In the genomic region with DNA sequence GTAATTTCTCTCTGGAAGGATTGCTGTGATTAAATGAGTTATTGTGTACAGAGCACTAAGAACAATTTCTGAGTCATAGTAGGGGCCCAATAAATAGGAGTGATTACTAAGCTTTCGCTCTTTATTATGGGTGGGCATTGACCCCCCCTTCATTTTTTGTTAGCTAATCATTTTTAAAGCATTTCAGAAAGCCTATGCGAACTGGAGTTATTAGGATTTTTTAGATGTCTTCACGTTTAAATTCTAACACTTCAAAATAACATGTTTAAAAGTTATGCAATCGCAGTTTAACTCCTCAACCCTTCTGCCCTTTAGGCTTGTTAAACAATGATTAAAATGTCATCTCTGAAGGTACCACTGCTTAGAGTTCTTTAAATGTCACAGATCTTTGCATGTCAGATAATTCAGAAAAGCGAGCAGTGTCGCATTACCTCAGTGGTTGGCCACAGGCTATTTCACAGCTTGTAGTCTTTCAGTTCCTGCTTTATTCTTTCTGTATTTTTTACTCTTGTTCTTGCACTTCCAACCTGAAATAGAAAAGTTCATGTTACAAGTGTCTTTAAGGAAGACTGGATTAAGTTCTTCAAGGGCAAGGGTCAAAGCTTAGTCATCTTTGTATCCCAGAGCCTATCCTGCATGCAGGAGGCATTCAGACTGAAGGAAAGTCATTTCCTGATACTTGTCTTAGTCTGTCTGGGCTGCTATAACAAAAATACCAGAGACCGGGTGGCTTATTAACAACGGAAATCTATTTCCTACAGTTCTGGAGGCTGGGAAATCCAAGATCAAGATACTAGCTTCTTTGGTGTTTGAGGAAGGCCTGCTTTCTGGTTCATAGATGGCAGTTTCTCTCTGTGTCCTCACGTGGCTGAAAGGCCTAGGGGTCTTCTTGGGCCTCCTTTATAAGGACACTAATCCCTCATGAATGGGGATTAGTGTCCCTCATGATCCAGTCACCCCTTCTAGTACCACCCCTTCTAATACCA, we compare ENCODE assay signal across 7 cellular contexts.
A peak's percentile ranks its signal among the peaks of the same experiment; 100 is the strongest.
DNase-seq lines count a peak whose midpoint lies in the region; ATAC-seq and TF ChIP-seq lines count a peak whose summit lies in the region.

No MANE protein-coding gene starts in this region.

- H3K4me3 Mint-ChIP-seq in immature natural killer cell, result peak overlapping the region; percentile 70 to 85 (median 76)
- H3K4me3 Mint-ChIP-seq in T-helper 2 cell treated with Interferon-gamma antibody and Interleukin-4, amounts not matched to agents 5 μg/mL and 100 μg/mL, for 36 hours, result no peak overlapping the region

- peaks cover 37% of the 10 kb centered on the region for H3F3A ChIP-seq in PC-3 (ENCODE audit: low read length, unreplicated experiment)

- ATAC-seq in GM19025 (IDR thresholded peaks at IDR 0.05; ENCODE audit: low read depth, unreplicated experiment) (peak; percentile 75), HG02852 (IDR thresholded peaks at IDR 0.05; ENCODE audit: unreplicated experiment) (peak; percentile 78), PC-3 (peak; percentile 27)

- peaks cover 0 to 3% (median 0%) of the 10 kb centered on the region in 3 donors for H3K36me3 Mint-ChIP-seq in immature natural killer cell
- peaks cover 2% of the 10 kb centered on the region for H3K36me3 Mint-ChIP-seq in T-helper 2 cell treated with Interferon-gamma antibody and Interleukin-4, amounts not matched to agents 5 μg/mL and 100 μg/mL, for 36 hours (ENCODE audit: low read depth)

- peaks cover 0 to 5% (median 0%) of the 10 kb centered on the region in 3 donors for H3K27me3 Mint-ChIP-seq in immature natural killer cell (ENCODE audit: low read depth in 3 of 3)
- H3K27me3 Mint-ChIP-seq in T-helper 2 cell treated with Interferon-gamma antibody and Interleukin-4, amounts not matched to agents 5 μg/mL and 100 μg/mL, for 36 hours (ENCODE audit: low read depth), result no peaks in the 10 kb centered on the region

- H3K4me1 ChIP-seq in PC-3 (ENCODE audit: insufficient read depth, low read length), result peaks cover 59% of the 10 kb centered on the region

- no peaks in the 10 kb centered on the region for H3K9me2 ChIP-seq in PC-3 (replicated peaks; ENCODE audit: low read length)

- H3K4me2 ChIP-seq in PC-3 (ENCODE audit: low read length), result peak overlapping the region; percentile 78

- no peaks in the 10 kb centered on the region for H3K27me3 ChIP-seq in PC-3 (ENCODE audit: low read length)

- peak overlapping the region; percentile 60 for H3K9ac ChIP-seq in PC-3 (ENCODE audit: low read length)

- H3K9me3 Mint-ChIP-seq in immature natural killer cell, result no peaks in the 10 kb centered on the region
- no peaks in the 10 kb centered on the region for H3K9me3 Mint-ChIP-seq in T-helper 2 cell treated with Interferon-gamma antibody and Interleukin-4, amounts not matched to agents 5 μg/mL and 100 μg/mL, for 36 hours

- POLR2A ChIA-PET in PC-3 (lab: Charles Lee; ENCODE audit: unreplicated experiment), result interaction anchor here (0.6 to 1.1 kb wide), 2 partner anchors 11 to 1673 kb away, joined by 4 to 7 read pairs; no protein-coding TSS in a partner anchor

- DNase-seq in PC-3 (peak; percentile 85), immature natural killer cell (peak; percentile 30 to 43 (median 41)), AML-193 (lab: John Stamatoyannopoulos, UW) (no peak), NCI-H1436 treated with DMSO at 0.1 percent for 48 hours (lab: John Stamatoyannopoulos, UW) (no peak)
- no peak for DNase-seq in T-helper 2 cell treated with Interferon-gamma antibody and Interleukin-4, amounts not matched to agents 5 μg/mL and 100 μg/mL, for 36 hours (ENCODE audit: low spot score)

- BruUV-seq in PC-3 (replicated peaks; lab: Mats Ljungman, UMichigan), result no TSS peak

- peak overlapping the region; percentile 48 for H3K4me3 ChIP-seq in PC-3 (ENCODE audit: low read length)

- peak overlapping the region; percentile 91 for H3K27ac ChIP-seq in PC-3 (ENCODE audit: low read length)

- peaks cover 69% of the 10 kb centered on the region for H3K79me2 ChIP-seq in PC-3 (ENCODE audit: low read length)

- TF ChIP-seq CTCF in PC-3 (conservative IDR thresholded peaks at IDR 0.05; ENCODE audit: low read depth, low read length), result no peak

- 0 out of 2 replicates have a peak, but pooled peaks cover 5% of the 10 kb centered on the region for H3K9me3 ChIP-seq in PC-3 (ENCODE audit: low read length)

- peak overlapping the region; percentile 87 to 96 (median 90) for H3K27ac Mint-ChIP-seq in immature natural killer cell
- H3K27ac Mint-ChIP-seq in T-helper 2 cell treated with Interferon-gamma antibody and Interleukin-4, amounts not matched to agents 5 μg/mL and 100 μg/mL, for 36 hours, result no peak overlapping the region

- no peak overlapping the region for H2AFZ ChIP-seq in PC-3 (ENCODE audit: low read length)

- intact Hi-C loops in PC-3 (cut with micrococcal nuclease), result loop anchor here (1.0 to 5.0 kb wide), 4 partner anchors 11 to 335 kb away; no protein-coding TSS in a partner anchor

- CTCF ChIA-PET in PC-3 (lab: Charles Lee), result interaction anchor here (0.6 kb wide), 1 partner anchor 26 kb away, joined by 3 read pairs; no protein-coding TSS in a partner anchor

- peaks cover 10% of the 10 kb centered on the region for H3K36me3 ChIP-seq in PC-3 (ENCODE audit: low read depth, low read length)

- H4K20me1 ChIP-seq in PC-3 (ENCODE audit: low read length), result no peaks in the 10 kb centered on the region

- peaks cover 93 to 100% of the 10 kb centered on the region in 2 donors for H3K4me1 Mint-ChIP-seq in immature natural killer cell
- H3K4me1 Mint-ChIP-seq in T-helper 2 cell treated with Interferon-gamma antibody and Interleukin-4, amounts not matched to agents 5 μg/mL and 100 μg/mL, for 36 hours (ENCODE audit: low read depth), result peaks cover 50% of the 10 kb centered on the region

Comparison
In these comparisons a context has a peak if more than half of its experiments do, and no peak if none do; other contexts are left out.
1. ATAC-seq: peak in every context shown above with its lines; median percentile 78 in HG02852; 75 in GM19025; 27 in PC-3.
2. DNase-seq: peak in PC-3 (single experiment) and immature natural killer cell (3 of 3); none in AML-193 (0 of 2), T-helper 2 cell treated with Interferon-gamma antibody and Interleukin-4, amounts not matched to agents 5 μg/mL and 100 μg/mL, for 36 hours (single experiment) and NCI-H1436 treated with DMSO at 0.1 percent for 48 hours (single experiment).